Comparison of ENCODE assay signal across 20 cellular contexts in genomic region chr5:64566531-64566930, GRCh38.
DNase-seq lines count a peak whose midpoint lies in the region; FAIRE-seq and TF ChIP-seq lines count a peak whose summit lies in the region.
"Had no signal": no experiment of that assay in that cellular context is flagged by ENCODE, and none has a peak within 500 bp of the region (broad histone marks: within the 10 kb centered on the region; RNA-seq: fewer than 3 reads in every experiment).

No MANE protein-coding gene starts in this region.

- peak; percentile 12 for DNase-seq in NCI-H146 (lab: John Stamatoyannopoulos, UW)
- DNase-seq in NCI-H146 treated with DMSO at 0.1 percent for 48 hours (lab: John Stamatoyannopoulos, UW; ENCODE audit: unreplicated experiment) = no peak
- DNase-seq in RCC 7860 (ENCODE audit: low spot score) = peak; percentile 6
- peak; percentile 61 for DNase-seq in kidney tubule cell (ENCODE audit: low spot score)
- DNase-seq in T-helper 9 cell = no peak
- DNase-seq in LoVo (ENCODE audit: low spot score) = no peak
- DNase-seq in GM12891 (ENCODE audit: insufficient read length, low spot score) = no peak
- no peak for DNase-seq in stimulated activated CD4-positive, alpha-beta T cell treated with anti-CD3 and anti-CD28 coated beads, Interleukin-15, amount 100 ng/mL, for 24 hours
- DNase-seq: AML-193; C1 segment of cervical spinal cord; Calu3; CD8-positive, alpha-beta T cell; DMS79 treated with DMSO at 0.1 percent for 48 hours; MV-4-11; NCI-H1105 treated with DMSO at 0.1 percent for 48 hours; NCI-H1694 treated with DMSO at 0.1 percent for 48 hours; NCI-H2081 treated with DMSO at 0.1 percent for 48 hours; NCI-H2171 treated with DMSO at 0.1 percent for 48 hours; NK-92 treated with Interleukin-12 subunit alpha and Interleukin-12 subunit beta, amount 100 ng/mL, for 24 hours; SIG-M5 had no signal

- FAIRE-seq in RCC 7860 (lab: Jason Lieb, UNC) (no peak), GM12891 (lab: Jason Lieb, UNC) (no peak)

- no peak for TF ChIP-seq POLR2A in GM12891 (IDR thresholded peaks at IDR 0.05; ENCODE audit: low read depth, low read length)

TF ChIP-seq in GM12891, 5 proteins besides CTCF, POLR2A, EP300 and RAD21:
- TF ChIP-seq SPI1 (IDR thresholded peaks at IDR 0.05; ENCODE audit: low read depth, low read length) (no peak), POU2F2 (IDR thresholded peaks at IDR 0.05; ENCODE audit: low read depth, low read length) (no peak), POLR2AphosphoS5 (IDR thresholded peaks at IDR 0.05; ENCODE audit: low read depth, low read length) (no peak), PAX5 (IDR thresholded peaks at IDR 0.05; ENCODE audit: insufficient read depth, low read length, severe bottlenecking) (no peak), TAF1 (IDR thresholded peaks at IDR 0.05; ENCODE audit: low read depth, low read length) (no peak)

Comparison
In these comparisons a context has a peak if more than half of its experiments do, and no peak if none do; other contexts are left out.
1. DNase-seq: peak in NCI-H146 (single experiment), RCC 7860 (single experiment) and kidney tubule cell (single experiment); none in NCI-H146 treated with DMSO at 0.1 percent for 48 hours (single experiment), T-helper 9 cell (single experiment), LoVo (single experiment), GM12891 (single experiment) and stimulated activated CD4-positive, alpha-beta T cell treated with anti-CD3 and anti-CD28 coated beads, Interleukin-15, amount 100 ng/mL, for 24 hours (single experiment).